In the genomic region with DNA sequence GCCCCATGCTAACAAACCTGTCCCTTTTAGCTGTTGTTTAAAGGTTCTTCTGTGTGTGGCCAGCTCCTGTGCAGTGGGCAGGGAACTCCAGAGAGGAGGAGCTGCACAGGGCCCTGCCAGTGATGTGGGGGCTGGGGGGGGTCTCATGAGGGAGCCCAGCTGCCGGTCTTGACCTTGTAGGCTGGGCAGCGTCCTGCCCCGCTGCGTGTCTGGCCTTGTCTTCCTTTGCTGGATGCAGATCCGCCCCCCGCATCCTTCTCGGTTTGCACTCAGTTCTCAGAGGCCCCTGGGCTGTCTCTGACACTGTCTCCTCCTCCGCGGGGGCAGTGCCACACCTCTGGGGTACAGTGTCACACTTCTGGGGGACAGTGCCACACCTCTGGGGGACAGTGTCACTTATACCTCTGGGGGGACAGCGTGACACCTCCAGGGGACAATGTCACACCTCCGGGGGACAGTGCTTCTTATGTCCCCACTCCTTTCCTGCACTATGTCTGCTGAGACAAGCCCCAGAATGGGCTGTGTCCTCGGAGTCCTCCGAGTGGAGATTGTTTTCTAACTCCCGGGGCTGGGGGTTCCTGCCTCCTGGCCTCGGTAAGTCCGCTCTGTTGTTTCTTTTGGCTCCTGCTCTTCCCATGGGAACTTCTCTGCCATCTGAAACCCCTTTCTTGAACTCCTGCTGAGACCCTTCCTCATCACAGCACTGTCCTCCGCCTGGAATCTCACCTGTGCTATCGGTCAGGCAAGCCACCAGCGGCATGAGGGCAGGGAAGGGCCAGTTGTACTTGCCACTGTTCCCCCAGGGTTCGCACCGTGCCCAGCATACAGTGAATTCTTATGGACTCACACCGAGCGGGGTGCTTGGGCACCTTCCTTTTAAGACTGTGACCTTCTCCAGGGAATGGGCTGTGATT, we compare ENCODE assay signal across 19 cellular contexts.
"Had no signal": no experiment of that assay in that cellular context is flagged by ENCODE, and none has a peak within 500 bp of the region (broad histone marks: within the 10 kb centered on the region; RNA-seq: fewer than 3 reads in every experiment).

No MANE protein-coding gene starts in this region.

- H3K4me3 Mint-ChIP-seq: activated CD4-positive, alpha-beta T cell treated with anti-CD3 and anti-CD28 coated beads for 36 hours; activated T-cell treated with anti-CD3 and anti-CD28 coated beads, Interleukin-2, amount 50 U/mL, for 4 hours; activated T-helper 17 cell treated with anti-CD3 and anti-CD28 coated beads, Interleukin-2, amount 50 U/mL, for 72 hours; central memory CD8-positive, alpha-beta T cell; memory B cell; naive thymus-derived CD8-positive, alpha-beta T cell; neural crest cell; stimulated activated naive CD8-positive, alpha-beta T cell treated with anti-CD3 and anti-CD28 coated beads, Interleukin-15, Interleukin-2, amounts not matched to agents 100 ng/mL and 50 ng/mL, for 24 hours had no signal

- H3K4me1 Mint-ChIP-seq: activated CD4-positive, alpha-beta T cell treated with anti-CD3 and anti-CD28 coated beads for 36 hours; activated T-helper 17 cell treated with anti-CD3 and anti-CD28 coated beads, Interleukin-2, amount 50 U/mL, for 72 hours; central memory CD8-positive, alpha-beta T cell; memory B cell; naive thymus-derived CD8-positive, alpha-beta T cell; neural crest cell had no signal

- H3K9me3 Mint-ChIP-seq: activated T-cell treated with anti-CD3 and anti-CD28 coated beads, Interleukin-2, amount 50 U/mL, for 4 hours; activated T-helper 17 cell treated with anti-CD3 and anti-CD28 coated beads, Interleukin-2, amount 50 U/mL, for 72 hours; central memory CD8-positive, alpha-beta T cell; memory B cell; neural crest cell; stimulated activated naive CD8-positive, alpha-beta T cell treated with anti-CD3 and anti-CD28 coated beads, Interleukin-15, Interleukin-2, amounts not matched to agents 100 ng/mL and 50 ng/mL, for 24 hours had no signal

- H3K27ac Mint-ChIP-seq: activated CD4-positive, alpha-beta T cell treated with anti-CD3 and anti-CD28 coated beads for 36 hours; activated naive CD4-positive, alpha-beta T cell treated with anti-CD3 and anti-CD28 coated beads, Interleukin-2, amount 50 U/mL, for 72 hours; activated T-helper 17 cell treated with anti-CD3 and anti-CD28 coated beads, Interleukin-2, amount 50 U/mL, for 72 hours; memory B cell; naive thymus-derived CD8-positive, alpha-beta T cell; stimulated activated naive CD8-positive, alpha-beta T cell treated with anti-CD3 and anti-CD28 coated beads, Interleukin-15, Interleukin-2, amounts not matched to agents 100 ng/mL and 50 ng/mL, for 24 hours had no signal

- H3K36me3 Mint-ChIP-seq: activated naive CD4-positive, alpha-beta T cell treated with anti-CD3 and anti-CD28 coated beads, Interleukin-2, amount 50 U/mL, for 72 hours; memory B cell; naive thymus-derived CD8-positive, alpha-beta T cell had no signal

- H3K27ac ChIP-seq: skin epidermis, tibial nerve had no signal

- H3K27me3 Mint-ChIP-seq: activated CD4-positive, alpha-beta T cell treated with anti-CD3 and anti-CD28 coated beads for 36 hours; activated T-helper 17 cell treated with anti-CD3 and anti-CD28 coated beads, Interleukin-2, amount 50 U/mL, for 72 hours; stimulated activated naive CD8-positive, alpha-beta T cell treated with anti-CD3 and anti-CD28 coated beads, Interleukin-15, Interleukin-2, amounts not matched to agents 100 ng/mL and 50 ng/mL, for 24 hours had no signal

- DNase-seq: activated CD4-positive, alpha-beta T cell treated with anti-CD3 and anti-CD28 coated beads for 36 hours; activated CD4-positive, CD25-positive, alpha-beta regulatory T cell; activated naive CD4-positive, alpha-beta T cell; activated T-cell treated with anti-CD3 and anti-CD28 coated beads, Interleukin-2, amount 50 U/mL, for 4 hours; anterior cingulate cortex; effector memory CD4-positive, alpha-beta T cell; naive thymus-derived CD8-positive, alpha-beta T cell; nucleus accumbens; stimulated activated CD4-positive, alpha-beta T cell treated with anti-CD3 and anti-CD28 coated beads, Interleukin-12 subunit alpha, Interleukin-12 subunit beta, amount 100 ng/mL, for 4 hours; stimulated activated CD4-positive, alpha-beta T cell treated with anti-CD3 and anti-CD28 coated beads, Interleukin-4, amount 100 ng/mL, for 1 hour had no signal

- ATAC-seq: activated CD4-positive, alpha-beta T cell treated with anti-CD3 and anti-CD28 coated beads for 36 hours; activated naive CD4-positive, alpha-beta T cell treated with anti-CD3 and anti-CD28 coated beads, Interleukin-2, amount 50 U/mL, for 72 hours; activated T-cell treated with anti-CD3 and anti-CD28 coated beads, Interleukin-2, amount 50 U/mL, for 4 hours; activated T-helper 17 cell treated with anti-CD3 and anti-CD28 coated beads, Interleukin-2, amount 50 U/mL, for 72 hours; naive thymus-derived CD8-positive, alpha-beta T cell; sciatic nerve had no signal
